Comparison of ENCODE assay signal across 23 cellular contexts in genomic region chr16:89199241-89200123, GRCh38. TPM values are rescaled to one million over a fixed set of nuclear protein-coding genes. Genes with fewer than 3 reads are reported as not detected.
DNase-seq lines count a peak whose midpoint lies in the region; TF ChIP-seq lines count a peak whose summit lies in the region.
"Had no signal": no experiment of that assay in that cellular context is flagged by ENCODE, and none has a peak within 500 bp of the region (broad histone marks: within the 10 kb centered on the region; RNA-seq: fewer than 3 reads in every experiment).

No MANE protein-coding gene starts in this region.

- TF ChIP-seq POLR2A in spleen (IDR thresholded peaks at IDR 0.05) = no peak

- H3K27ac ChIP-seq in spleen = no peak overlapping the region
- H3K27ac ChIP-seq: 22Rv1, BLaER1, body of pancreas, HL-60, thoracic aorta had no signal

- H3K4me1 ChIP-seq in NT2/D1 (ENCODE audit: insufficient read depth, insufficient read length) (peaks cover 25% of the 10 kb centered on the region), spleen (peaks cover 10 to 37% (median 22%) of the 10 kb centered on the region in 6 donors)

- peak overlapping the region; percentile 15 for H3K4me3 Mint-ChIP-seq in T-helper 2 cell treated with Interferon-gamma antibody and Interleukin-4, amounts not matched to agents 5 μg/mL and 100 μg/mL, for 36 hours

- intact Hi-C loops in spleen (cut with DNase I; ENCODE audit: low total_unique reads) = no loop called here

- H3K9me3 ChIP-seq in NT2/D1 (ENCODE audit: insufficient read depth, low read length) (no peaks in the 10 kb centered on the region; the same call in 1 of the 2 replicates), iPS-18c (ENCODE audit: control insufficient read depth, insufficient read depth, low read length) (peaks cover 3% of the 10 kb centered on the region), spleen (peaks cover 0 to 10% (median 0%) of the 10 kb centered on the region in 8 donors)
- H3K9me3 ChIP-seq: body of pancreas, thoracic aorta had no signal

- 71 to 87% (median 83%) methylated on average over 13 to 22 of the region's 22 CpGs for WGBS in spleen, 5 donors

- no peak overlapping the region for H3K27ac Mint-ChIP-seq in T-helper 2 cell treated with Interferon-gamma antibody and Interleukin-4, amounts not matched to agents 5 μg/mL and 100 μg/mL, for 36 hours
- H3K27ac Mint-ChIP-seq: activated naive CD4-positive, alpha-beta T cell treated with anti-CD3 and anti-CD28 coated beads, Interleukin-2, amount 50 U/mL, for 72 hours; mesothelial cell of epicardium had no signal

- TF ChIP-seq CTCF in spleen (IDR thresholded peaks at IDR 0.05 in 8 of 11, conservative IDR thresholded peaks at IDR 0.05 in 3 of 11) = no peak

- DNase-seq in T-helper 2 cell treated with Interferon-gamma antibody and Interleukin-4, amounts not matched to agents 5 μg/mL and 100 μg/mL, for 36 hours (ENCODE audit: low spot score) = no peak
- DNase-seq in T-helper 2 cell (no peak), NT2/D1 (ENCODE audit: low read depth, low spot score) (no peak), spleen (peak; percentile 74), retina (no peak), GM19238 (ENCODE audit: insufficient read length, low spot score) (no peak)
- DNase-seq in NK-92 treated with Interleukin-12 subunit alpha and Interleukin-12 subunit beta, amount 100 ng/mL, for 24 hours (lab: John Stamatoyannopoulos, UW) = no peak
- DNase-seq: activated CD4-positive, alpha-beta T cell treated with anti-CD3 and anti-CD28 coated beads for 48 hours; cortex of kidney; DND-41; erythroblast; NCI-H146; NCI-H2227 treated with DMSO at 0.1 percent for 48 hours; occipital lobe; T-helper 9 cell had no signal

- peak overlapping the region; percentile 85 for H3K9ac ChIP-seq in NT2/D1 (ENCODE audit: insufficient read length, low read depth)
- H3K9ac ChIP-seq: BLaER1 had no signal

- H3K27me3 Mint-ChIP-seq in T-helper 2 cell treated with Interferon-gamma antibody and Interleukin-4, amounts not matched to agents 5 μg/mL and 100 μg/mL, for 36 hours (ENCODE audit: low read depth) = peaks cover 29% of the 10 kb centered on the region

- H3K27me3 ChIP-seq in NT2/D1 (ENCODE audit: insufficient read depth, insufficient read length) (peaks cover 48% of the 10 kb centered on the region), spleen (replicated peaks in 1 of 7) (peaks cover 0 to 80% (median 62%) of the 10 kb centered on the region in 7 donors)

- H3K36me3 ChIP-seq in NT2/D1 (ENCODE audit: insufficient read depth, insufficient read length, low read length) (no peaks in the 10 kb centered on the region), spleen (no peaks in the 10 kb centered on the region)
- H3K36me3 ChIP-seq: BLaER1, thoracic aorta had no signal

- no peaks in the 10 kb centered on the region for H3K36me3 Mint-ChIP-seq in T-helper 2 cell treated with Interferon-gamma antibody and Interleukin-4, amounts not matched to agents 5 μg/mL and 100 μg/mL, for 36 hours (ENCODE audit: low read depth)

- peaks cover 6% of the 10 kb centered on the region for H3K4me1 Mint-ChIP-seq in T-helper 2 cell treated with Interferon-gamma antibody and Interleukin-4, amounts not matched to agents 5 μg/mL and 100 μg/mL, for 36 hours (ENCODE audit: low read depth)

- no peaks in the 10 kb centered on the region for H3K9me3 Mint-ChIP-seq in T-helper 2 cell treated with Interferon-gamma antibody and Interleukin-4, amounts not matched to agents 5 μg/mL and 100 μg/mL, for 36 hours
- H3K9me3 Mint-ChIP-seq: activated naive CD4-positive, alpha-beta T cell treated with anti-CD3 and anti-CD28 coated beads, Interleukin-2, amount 50 U/mL, for 72 hours had no signal

- peak overlapping the region; percentile 11 for H3K4me3 ChIP-seq in NT2/D1 (ENCODE audit: insufficient read length, low read depth)
- peak overlapping the region; percentile 63; the same call in 1 of the 2 replicates for H3K4me3 ChIP-seq in iPS-18c (ENCODE audit: insufficient read depth, low read depth, low read length)
- no peak overlapping the region for H3K4me3 ChIP-seq in spleen
- H3K4me3 ChIP-seq: BLaER1, body of pancreas, thoracic aorta had no signal

RNA-seq across cellular contexts. Expression of gene SLC22A31, which starts 0.9 kb away (rescaled TPM):
- 1 to 10 TPM in 6 of 7 donors, under 1 TPM in 1; 0.98 to 8.3 (median 4.9) TPM for total RNA-seq in spleen
- 1 to 10 TPM; 1.1 to 5.6 (median 4.2) TPM for polyA plus RNA-seq in spleen
- total RNA-seq: occipital lobe had no signal

RNA-seq across cellular contexts. Expression of gene ZNF778, which starts 18.0 kb away (rescaled TPM):
- 10 to 100 TPM in 6 of 7 donors, 1 to 10 TPM in 1; 9.4 to 34.4 (median 12.9) TPM for total RNA-seq in spleen
- 1 to 10 TPM; 1.6 to 3.1 (median 1.8) TPM for polyA plus RNA-seq in spleen

RNA-seq across cellular contexts. Expression of gene CDH15, which starts 27.9 kb away (rescaled TPM):
- total RNA-seq in spleen = 1 to 10 TPM in 5 of 7 donors, under 1 TPM in 2; 0.74 to 7.4 (median 1.5) TPM
- 1 to 10 TPM in 1 of 3 donors, under 1 TPM in 2; 0.14 to 1.1 (median 0.57) TPM for polyA plus RNA-seq in spleen

Comparison
In these comparisons a context has a peak if more than half of its experiments do, and no peak if none do; other contexts are left out.
1. H3K4me3 ChIP-seq: peak in NT2/D1 (single experiment) and iPS-18c (single experiment); none in spleen (0 of 8).